Comparison of ENCODE assay signal across 1 cellular context in the genomic region with DNA sequence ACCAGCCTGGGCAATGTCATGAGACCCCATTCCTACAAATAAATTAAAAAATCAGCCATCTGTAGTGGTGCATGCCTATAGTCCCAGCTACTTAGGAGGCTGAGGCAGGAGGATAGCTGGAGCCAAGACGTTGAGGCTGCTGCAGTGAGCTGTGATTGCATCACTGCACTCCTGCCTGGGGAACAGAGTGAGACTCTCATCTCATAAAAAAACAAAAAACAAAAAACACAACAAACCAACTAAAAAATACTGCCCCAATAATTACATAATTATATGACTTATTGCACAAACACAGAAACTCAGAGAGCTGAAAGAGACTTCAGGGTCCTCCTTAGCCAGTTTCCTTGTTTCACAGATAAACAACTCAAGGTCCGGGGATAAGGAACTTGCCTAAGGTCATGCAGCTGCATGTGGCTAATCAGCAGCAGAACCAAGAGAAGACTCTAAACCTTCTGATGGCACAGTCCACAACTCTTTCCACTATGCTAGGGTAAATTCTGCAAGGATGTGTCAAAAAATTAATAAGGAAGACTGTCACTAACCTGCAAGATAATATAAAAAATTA.
TF ChIP-seq lines count a peak whose summit lies in the region.

No MANE protein-coding gene starts in this region.

TF ChIP-seq in GM12891, 5 proteins besides CTCF, POLR2A, EP300 and RAD21:
- no peak for TF ChIP-seq PAX5 (IDR thresholded peaks at IDR 0.05; ENCODE audit: insufficient read depth, low read length, severe bottlenecking)
- TF ChIP-seq TAF1 (IDR thresholded peaks at IDR 0.05; ENCODE audit: low read depth, low read length), result no peak
- no peak for TF ChIP-seq POU2F2 (IDR thresholded peaks at IDR 0.05; ENCODE audit: low read depth, low read length)
- TF ChIP-seq SPI1 (IDR thresholded peaks at IDR 0.05; ENCODE audit: low read depth, low read length), result no peak
- no peak for TF ChIP-seq POLR2AphosphoS5 (IDR thresholded peaks at IDR 0.05; ENCODE audit: low read depth, low read length)
